29 cellular contexts compared by ENCODE assay signal in the genomic region with DNA sequence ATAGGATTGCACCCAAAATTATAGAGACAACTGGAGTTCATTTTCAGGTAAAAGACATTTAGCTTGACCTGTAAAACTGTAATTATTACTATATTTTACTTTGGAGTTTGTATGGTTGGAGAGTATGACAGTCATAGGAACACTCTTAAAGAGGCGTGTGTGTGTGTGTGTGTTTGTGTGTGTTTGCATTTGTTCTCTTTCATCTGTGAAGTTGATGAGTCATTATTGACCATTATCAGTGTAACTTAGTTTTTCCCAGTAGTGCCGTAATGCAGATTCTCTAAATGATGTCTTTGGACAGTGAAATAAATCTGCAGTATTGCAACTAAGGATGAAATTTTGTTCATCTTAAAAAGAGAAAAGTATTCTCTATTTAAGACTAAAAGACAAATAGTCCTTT. TPM values are rescaled to one million over a fixed set of nuclear protein-coding genes. Genes with fewer than 3 reads are reported as not detected.
DNase-seq lines count a peak whose midpoint lies in the region; ATAC-seq, FAIRE-seq and TF ChIP-seq lines count a peak whose summit lies in the region.
"Had no signal": no experiment of that assay in that cellular context is flagged by ENCODE, and none has a peak within 500 bp of the region (broad histone marks: within the 10 kb centered on the region; RNA-seq: fewer than 3 reads in every experiment).

No MANE protein-coding gene starts in this region.

- ATAC-seq in HG03521 (IDR thresholded peaks at IDR 0.05; ENCODE audit: unreplicated experiment), result no peak
- ATAC-seq: GM12878, natural killer cell had no signal

- no peaks in the 10 kb centered on the region for H3K27me3 ChIP-seq in astrocyte (ENCODE audit: insufficient read depth, low read length)
- H3K27me3 ChIP-seq: spleen, upper lobe of left lung had no signal

- no peak overlapping the region for H3K9ac ChIP-seq in astrocyte (ENCODE audit: low read length)

- no peak overlapping the region for H2AFZ ChIP-seq in astrocyte (ENCODE audit: low read depth, low read length)

- H3K4me3 Mint-ChIP-seq in astrocyte (ENCODE audit: unreplicated experiment), result no peak overlapping the region
- H3K4me3 Mint-ChIP-seq: activated CD4-positive, alpha-beta memory T cell treated with anti-CD3 and anti-CD28 coated beads for 36 hours; natural killer cell; T-helper 1 cell treated with Interleukin-12 subunit alpha and Interleukin-12 subunit beta and Interleukin-4 antibody, amounts not matched to agents 30 μg/mL and 1 μg/mL, for 36 hours had no signal

- H3K4me1 Mint-ChIP-seq in astrocyte (ENCODE audit: low read depth, unreplicated experiment), result no peaks in the 10 kb centered on the region
- H3K4me1 Mint-ChIP-seq: natural killer cell had no signal

- H3K4me2 ChIP-seq in astrocyte (ENCODE audit: low read length), result no peak overlapping the region

- no peaks in the 10 kb centered on the region for H3K4me1 ChIP-seq in astrocyte (ENCODE audit: insufficient read depth, low read length)
- H3K4me1 ChIP-seq: upper lobe of left lung had no signal

- peaks cover 67% of the 10 kb centered on the region for H3K36me3 ChIP-seq in astrocyte (ENCODE audit: insufficient read depth, low read length)

- no peak overlapping the region for H3K27ac Mint-ChIP-seq in astrocyte (ENCODE audit: unreplicated experiment)
- H3K27ac Mint-ChIP-seq: activated CD4-positive, alpha-beta memory T cell treated with anti-CD3 and anti-CD28 coated beads for 36 hours; natural killer cell; T-helper 1 cell treated with Interleukin-12 subunit alpha and Interleukin-12 subunit beta and Interleukin-4 antibody, amounts not matched to agents 30 μg/mL and 1 μg/mL, for 36 hours had no signal

- H3K4me3 ChIP-seq in astrocyte (ENCODE audit: insufficient read depth, low read depth, low read length), result no peak overlapping the region
- H3K4me3 ChIP-seq in fibroblast of villous mesenchyme (ENCODE audit: low read depth, low read length), result no peak overlapping the region
- H3K4me3 ChIP-seq: GM12878, spleen, upper lobe of left lung had no signal

- TF ChIP-seq CTCF in astrocyte (IDR thresholded peaks at IDR 0.05; ENCODE audit: insufficient read depth, low read depth, low read length) (no peak), fibroblast of villous mesenchyme (IDR thresholded peaks at IDR 0.05; ENCODE audit: insufficient read depth, low read depth, low read length) (no peak)

- FAIRE-seq in astrocyte (lab: Jason Lieb, UNC), result no peak
- FAIRE-seq: GM12878, H1, keratinocyte, TTC549 had no signal

- DNase-seq in HuH-7 (ENCODE audit: low spot score) (peak; percentile 10), astrocyte (ENCODE audit: low read depth) (peak; percentile 25), fibroblast of villous mesenchyme (ENCODE audit: low read depth) (peak; percentile 21), D341Med (ENCODE audit: low spot score) (no peak), putamen (ENCODE audit: low spot score) (no peak), NCI-H82 treated with DMSO at 0.1 percent for 48 hours (lab: John Stamatoyannopoulos, UW; ENCODE audit: unreplicated experiment) (no peak)
- DNase-seq: activated CD4-positive, alpha-beta memory T cell treated with anti-CD3 and anti-CD28 coated beads for 36 hours; activated CD4-positive, CD25-positive, alpha-beta regulatory T cell treated with anti-CD3 and anti-CD28 coated beads, Interleukin-2, amount 50 U/mL, for 72 hours; activated CD8-positive, alpha-beta memory T cell treated with anti-CD3 and anti-CD28 coated beads, Interleukin-2, amount 50 U/mL, for 4 hours; activated naive CD4-positive, alpha-beta T cell treated with anti-CD3 and anti-CD28 coated beads, Interleukin-2, amount 50 U/mL, for 16 hours; amygdala; Calu3; central memory CD4-positive, alpha-beta T cell; natural killer cell; NCI-H1417 treated with DMSO at 0.1 percent for 48 hours; NCI-H2081 treated with DMSO at 0.1 percent for 48 hours; NCI-H226; NCI-H748 treated with DMSO at 0.1 percent for 48 hours; retina; spleen; upper lobe of left lung had no signal

- no peaks in the 10 kb centered on the region for H3K9me3 ChIP-seq in astrocyte (ENCODE audit: insufficient read depth, low read depth, low read length)
- H3K9me3 ChIP-seq: spleen, upper lobe of left lung had no signal

- no peaks in the 10 kb centered on the region for H3K9me3 Mint-ChIP-seq in astrocyte (ENCODE audit: unreplicated experiment)
- H3K9me3 Mint-ChIP-seq: activated CD4-positive, alpha-beta memory T cell treated with anti-CD3 and anti-CD28 coated beads for 36 hours; natural killer cell; T-helper 1 cell treated with Interleukin-12 subunit alpha and Interleukin-12 subunit beta and Interleukin-4 antibody, amounts not matched to agents 30 μg/mL and 1 μg/mL, for 36 hours had no signal

- H3K27me3 Mint-ChIP-seq in astrocyte (ENCODE audit: low read depth, unreplicated experiment), result no peaks in the 10 kb centered on the region
- H3K27me3 Mint-ChIP-seq: activated CD4-positive, alpha-beta memory T cell treated with anti-CD3 and anti-CD28 coated beads for 36 hours had no signal

- no peaks in the 10 kb centered on the region for H4K20me1 ChIP-seq in astrocyte (ENCODE audit: insufficient read depth, low read length)

- no peak overlapping the region for H3K27ac ChIP-seq in astrocyte (ENCODE audit: low read depth, low read length)
- H3K27ac ChIP-seq: C4-2B, RWPE1, spleen, upper lobe of left lung had no signal

- peaks cover 11% of the 10 kb centered on the region for H3K36me3 Mint-ChIP-seq in astrocyte (ENCODE audit: low read depth, unreplicated experiment)

- H3K79me2 ChIP-seq in astrocyte (ENCODE audit: insufficient read depth, low read length), result peaks cover 8% of the 10 kb centered on the region

RNA-seq across cellular contexts. Expression of a gene that starts 13.0 kb away (rescaled TPM):
- 47.3 and 51.1 TPM in 2 replicates for total RNA-seq in astrocyte
- 129 and 148 TPM in 2 replicates for total RNA-seq in fibroblast of villous mesenchyme

RNA-seq across cellular contexts. Expression of a gene that starts 36.3 kb away (rescaled TPM):
- total RNA-seq in astrocyte (69.2 and 91.6 TPM in 2 replicates), fibroblast of villous mesenchyme (23.3 and 42.5 TPM in 2 replicates)

Comparison
In these comparisons a context has a peak if more than half of its experiments do, and no peak if none do; other contexts are left out.
1. DNase-seq: peak in HuH-7 (single experiment), astrocyte (single experiment) and fibroblast of villous mesenchyme (single experiment); none in D341Med (single experiment), putamen (single experiment) and NCI-H82 treated with DMSO at 0.1 percent for 48 hours (single experiment).